Comparison of ENCODE assay signal across 1 cellular context in genomic region chr16:48164907-48165715, GRCh38.
TF ChIP-seq lines count a peak whose summit lies in the region.

No MANE protein-coding gene starts in this region.

TF ChIP-seq in HepG2, 621 proteins besides CTCF, POLR2A, EP300 and RAD21 (continued from another document and continues in another):
- peak; percentile 59; the same call in 1 of the 2 replicates for TF ChIP-seq HMGXB3 (CRISPR knock-in tag; IDR thresholded peaks at IDR 0.05; ENCODE audit: borderline replicate concordance)
- TF ChIP-seq ZNF724P (CRISPR knock-in tag; IDR thresholded peaks at IDR 0.05; ENCODE audit: borderline replicate concordance): 0 out of 2 replicates have a peak, but pooled peaks have one; percentile 29
- 0 out of 2 replicates have a peak, but pooled peaks have one; percentile 64 for TF ChIP-seq NAIF1 (CRISPR knock-in tag; IDR thresholded peaks at IDR 0.05; ENCODE audit: borderline replicate concordance)
- peak; percentile 76; the same call in 1 of the 2 replicates for TF ChIP-seq IRX3 (CRISPR knock-in tag; IDR thresholded peaks at IDR 0.05; ENCODE audit: borderline replicate concordance, low read depth)
- peak; percentile 27 for TF ChIP-seq ZNF12 (CRISPR knock-in tag; IDR thresholded peaks at IDR 0.05)
- TF ChIP-seq SMC3 (IDR thresholded peaks at IDR 0.05; ENCODE audit: low read length): peak; percentile 76
- TF ChIP-seq KAT8 (CRISPR knock-in tag; IDR thresholded peaks at IDR 0.05): peak; percentile 85
- TF ChIP-seq EED (CRISPR knock-in tag; IDR thresholded peaks at IDR 0.05): 0 out of 2 replicates have a peak, but pooled peaks have one; percentile 54
- peak; percentile 96 for TF ChIP-seq ZNF567 (CRISPR knock-in tag; IDR thresholded peaks at IDR 0.05; ENCODE audit: borderline replicate concordance)
- peak; percentile 33; the same call in 1 of the 2 replicates for TF ChIP-seq ZFX (CRISPR knock-in tag; IDR thresholded peaks at IDR 0.05; ENCODE audit: low read depth)
- peak; percentile 28; the same call in 1 of the 2 replicates for TF ChIP-seq TOE1 (CRISPR knock-in tag; IDR thresholded peaks at IDR 0.05)
- TF ChIP-seq ZNF136 (CRISPR knock-in tag; IDR thresholded peaks at IDR 0.05; ENCODE audit: low read depth): no peak
- TF ChIP-seq SALL1 (CRISPR knock-in tag; IDR thresholded peaks at IDR 0.05): peak; percentile 68
- TF ChIP-seq SAFB2 (CRISPR knock-in tag; IDR thresholded peaks at IDR 0.05; ENCODE audit: borderline replicate concordance, low read depth): peak; percentile 29; the same call in 1 of the 2 replicates
- TF ChIP-seq ZSCAN25 (CRISPR knock-in tag; IDR thresholded peaks at IDR 0.05): peak; percentile 31; the same call in 1 of the 2 replicates
- TF ChIP-seq, protein P1, sequence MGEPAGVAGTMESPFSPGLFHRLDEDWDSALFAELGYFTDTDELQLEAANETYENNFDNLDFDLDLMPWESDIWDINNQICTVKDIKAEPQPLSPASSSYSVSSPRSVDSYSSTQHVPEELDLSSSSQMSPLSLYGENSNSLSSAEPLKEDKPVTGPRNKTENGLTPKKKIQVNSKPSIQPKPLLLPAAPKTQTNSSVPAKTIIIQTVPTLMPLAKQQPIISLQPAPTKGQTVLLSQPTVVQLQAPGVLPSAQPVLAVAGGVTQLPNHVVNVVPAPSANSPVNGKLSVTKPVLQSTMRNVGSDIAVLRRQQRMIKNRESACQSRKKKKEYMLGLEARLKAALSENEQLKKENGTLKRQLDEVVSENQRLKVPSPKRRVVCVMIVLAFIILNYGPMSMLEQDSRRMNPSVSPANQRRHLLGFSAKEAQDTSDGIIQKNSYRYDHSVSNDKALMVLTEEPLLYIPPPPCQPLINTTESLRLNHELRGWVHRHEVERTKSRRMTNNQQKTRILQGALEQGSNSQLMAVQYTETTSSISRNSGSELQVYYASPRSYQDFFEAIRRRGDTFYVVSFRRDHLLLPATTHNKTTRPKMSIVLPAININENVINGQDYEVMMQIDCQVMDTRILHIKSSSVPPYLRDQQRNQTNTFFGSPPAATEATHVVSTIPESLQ (CRISPR knock-in tag; conservative IDR thresholded peaks at IDR 0.05): 0 out of 2 replicates have a peak, but pooled peaks have one; percentile 54
- TF ChIP-seq THAP11 (CRISPR knock-in tag; IDR thresholded peaks at IDR 0.05): peak; percentile 75
- TF ChIP-seq, protein P2, sequence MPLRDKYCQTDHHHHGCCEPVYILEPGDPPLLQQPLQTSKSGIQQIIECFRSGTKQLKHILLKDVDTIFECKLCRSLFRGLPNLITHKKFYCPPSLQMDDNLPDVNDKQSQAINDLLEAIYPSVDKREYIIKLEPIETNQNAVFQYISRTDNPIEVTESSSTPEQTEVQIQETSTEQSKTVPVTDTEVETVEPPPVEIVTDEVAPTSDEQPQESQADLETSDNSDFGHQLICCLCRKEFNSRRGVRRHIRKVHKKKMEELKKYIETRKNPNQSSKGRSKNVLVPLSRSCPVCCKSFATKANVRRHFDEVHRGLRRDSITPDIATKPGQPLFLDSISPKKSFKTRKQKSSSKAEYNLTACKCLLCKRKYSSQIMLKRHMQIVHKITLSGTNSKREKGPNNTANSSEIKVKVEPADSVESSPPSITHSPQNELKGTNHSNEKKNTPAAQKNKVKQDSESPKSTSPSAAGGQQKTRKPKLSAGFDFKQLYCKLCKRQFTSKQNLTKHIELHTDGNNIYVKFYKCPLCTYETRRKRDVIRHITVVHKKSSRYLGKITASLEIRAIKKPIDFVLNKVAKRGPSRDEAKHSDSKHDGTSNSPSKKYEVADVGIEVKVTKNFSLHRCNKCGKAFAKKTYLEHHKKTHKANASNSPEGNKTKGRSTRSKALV (CRISPR knock-in tag; IDR thresholded peaks at IDR 0.05): 0 out of 2 replicates have a peak, but pooled peaks have one; percentile 32
- peak; percentile 72; the same call in 1 of the 2 replicates for TF ChIP-seq CBX5 (CRISPR knock-in tag; IDR thresholded peaks at IDR 0.05; ENCODE audit: borderline replicate concordance)
- TF ChIP-seq ZBED4 (CRISPR knock-in tag; IDR thresholded peaks at IDR 0.05; ENCODE audit: borderline replicate concordance): 0 out of 2 replicates have a peak, but pooled peaks have one; percentile 18
- TF ChIP-seq ZKSCAN8 (CRISPR knock-in tag; IDR thresholded peaks at IDR 0.05; ENCODE audit: borderline replicate concordance): peak; percentile 23
- TF ChIP-seq SRF (IDR thresholded peaks at IDR 0.05; ENCODE audit: low read depth, low read length): no peak
- TF ChIP-seq FOXJ3 (CRISPR knock-in tag; IDR thresholded peaks at IDR 0.05; ENCODE audit: borderline replicate concordance): peak; percentile 51; the same call in 1 of the 2 replicates
- peak; percentile 80; the same call in 1 of the 2 replicates for TF ChIP-seq ARID2 (CRISPR knock-in tag; IDR thresholded peaks at IDR 0.05; ENCODE audit: borderline replicate concordance)
- TF ChIP-seq FOXA1 (IDR thresholded peaks at IDR 0.05): no peak
- TF ChIP-seq FOXA1 (CRISPR knock-in tag; IDR thresholded peaks at IDR 0.05): peak; percentile 77
- TF ChIP-seq ZBTB33 (CRISPR knock-in tag; IDR thresholded peaks at IDR 0.05): peak; percentile 41; the same call in 1 of the 2 replicates
- TF ChIP-seq GFI1 (CRISPR knock-in tag; IDR thresholded peaks at IDR 0.05; ENCODE audit: borderline replicate concordance): peak; percentile 98
- peak; percentile 62; the same call in 1 of the 2 replicates for TF ChIP-seq AHR (CRISPR knock-in tag; IDR thresholded peaks at IDR 0.05)
- TF ChIP-seq ZNF552 (CRISPR knock-in tag; IDR thresholded peaks at IDR 0.05; ENCODE audit: borderline replicate concordance): peak; percentile 71; the same call in 1 of the 2 replicates
- TF ChIP-seq ZNF264 (CRISPR knock-in tag; IDR thresholded peaks at IDR 0.05): peak; percentile 61; the same call in 1 of the 2 replicates
- TF ChIP-seq ZNF383 (CRISPR knock-in tag; IDR thresholded peaks at IDR 0.05; ENCODE audit: borderline replicate concordance): 0 out of 2 replicates have a peak, but pooled peaks have one; percentile 59
- TF ChIP-seq ELF3 (CRISPR knock-in tag; IDR thresholded peaks at IDR 0.05): peak; percentile 96
- peak; percentile 89 for TF ChIP-seq TARDBP (CRISPR knock-in tag; IDR thresholded peaks at IDR 0.05)
- no peak; the same call in 1 of the 2 replicates for TF ChIP-seq NRL (CRISPR knock-in tag; IDR thresholded peaks at IDR 0.05; ENCODE audit: borderline replicate concordance)
- TF ChIP-seq ZNF644 (CRISPR knock-in tag; IDR thresholded peaks at IDR 0.05; ENCODE audit: low read depth): peak; percentile 71
- peak; percentile 78; the same call in 1 of the 2 replicates for TF ChIP-seq SALL2 (CRISPR knock-in tag; IDR thresholded peaks at IDR 0.05)
- TF ChIP-seq ZNF7 (CRISPR knock-in tag; IDR thresholded peaks at IDR 0.05): peak; percentile 13; the same call in 1 of the 2 replicates
- TF ChIP-seq, protein P3, sequence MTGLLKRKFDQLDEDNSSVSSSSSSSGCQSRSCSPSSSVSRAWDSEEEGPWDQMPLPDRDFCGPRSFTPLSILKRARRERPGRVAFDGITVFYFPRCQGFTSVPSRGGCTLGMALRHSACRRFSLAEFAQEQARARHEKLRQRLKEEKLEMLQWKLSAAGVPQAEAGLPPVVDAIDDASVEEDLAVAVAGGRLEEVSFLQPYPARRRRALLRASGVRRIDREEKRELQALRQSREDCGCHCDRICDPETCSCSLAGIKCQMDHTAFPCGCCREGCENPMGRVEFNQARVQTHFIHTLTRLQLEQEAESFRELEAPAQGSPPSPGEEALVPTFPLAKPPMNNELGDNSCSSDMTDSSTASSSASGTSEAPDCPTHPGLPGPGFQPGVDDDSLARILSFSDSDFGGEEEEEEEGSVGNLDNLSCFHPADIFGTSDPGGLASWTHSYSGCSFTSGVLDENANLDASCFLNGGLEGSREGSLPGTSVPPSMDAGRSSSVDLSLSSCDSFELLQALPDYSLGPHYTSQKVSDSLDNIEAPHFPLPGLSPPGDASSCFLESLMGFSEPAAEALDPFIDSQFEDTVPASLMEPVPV (CRISPR knock-in tag; IDR thresholded peaks at IDR 0.05): peak; percentile 40; the same call in 1 of the 2 replicates
- TF ChIP-seq ZNF720 (CRISPR knock-in tag; IDR thresholded peaks at IDR 0.05): no peak
- no peak; the same call in 1 of the 2 replicates for TF ChIP-seq SIX4 (CRISPR knock-in tag; IDR thresholded peaks at IDR 0.05)
